ENCODE assay signal across 14 cellular contexts in the genomic region with DNA sequence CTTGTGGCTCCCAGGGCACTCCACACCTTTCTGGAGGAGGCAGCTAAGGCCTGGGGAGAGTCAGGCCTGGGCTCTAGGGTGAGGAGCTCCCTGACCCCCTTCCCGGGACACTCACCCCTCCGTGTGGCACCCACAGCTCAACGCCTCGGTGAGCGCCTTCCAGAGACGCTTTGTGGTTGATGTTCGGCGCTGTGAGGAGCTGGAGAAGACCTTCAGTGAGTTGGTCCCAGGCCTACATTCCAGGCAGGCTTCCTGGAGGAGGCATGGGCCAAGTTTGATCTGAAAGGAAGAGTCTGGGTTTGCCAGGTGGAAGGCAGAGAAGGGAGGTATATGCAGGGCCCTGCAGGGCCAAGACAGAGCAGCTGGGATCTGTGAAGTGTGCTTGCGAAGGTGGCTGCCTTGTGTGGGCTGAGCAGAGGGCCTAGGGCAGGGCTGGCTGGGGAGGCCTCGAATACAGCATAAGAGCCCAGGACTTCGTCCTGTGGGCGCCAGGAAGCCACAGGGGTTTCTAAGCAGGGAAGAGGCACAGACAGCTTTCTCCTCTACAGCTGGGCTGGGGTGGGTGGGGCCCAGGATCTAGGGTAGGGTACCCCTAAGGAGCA. TPM values are rescaled to one million over a fixed set of nuclear protein-coding genes. Genes with fewer than 3 reads are reported as not detected.
DNase-seq lines count a peak whose midpoint lies in the region; ATAC-seq, FAIRE-seq and TF ChIP-seq lines count a peak whose summit lies in the region.
"Had no signal": no experiment of that assay in that cellular context is flagged by ENCODE, and none has a peak within 500 bp of the region (broad histone marks: within the 10 kb centered on the region; RNA-seq: fewer than 3 reads in every experiment).

No MANE protein-coding gene starts in this region.

- no peak for TF ChIP-seq RAD21 in K562 (CRISPR knock-in tag; conservative IDR thresholded peaks at IDR 0.05 in 1 of 2, IDR thresholded peaks at IDR 0.05 in 1 of 2)

- ATAC-seq in CD4-positive, CD25-positive, alpha-beta regulatory T cell (ENCODE audit: low read depth in 2 of 2) = no peak
- no peak for ATAC-seq in K562
- ATAC-seq in GM19023 (IDR thresholded peaks at IDR 0.05; ENCODE audit: unreplicated experiment) = no peak
- ATAC-seq in GM18519 (IDR thresholded peaks at IDR 0.05; ENCODE audit: low FRiP score, unreplicated experiment) = no peak

- no peak overlapping the region for H3K4me3 ChIP-seq in CD4-positive, CD25-positive, alpha-beta regulatory T cell (ENCODE audit: low read depth, low read length)
- no peak overlapping the region for H3K4me3 ChIP-seq in Loucy (ENCODE audit: low read length, poor library complexity, severe bottlenecking)
- H3K4me3 ChIP-seq in K562 = no peak overlapping the region
- H3K4me3 ChIP-seq in trophoblast cell (ENCODE audit: low read depth, low read length) = no peak overlapping the region

- TF ChIP-seq POLR2A in K562 (conservative IDR thresholded peaks at IDR 0.05) = no peak

- no peak overlapping the region for H4K12ac ChIP-seq in trophoblast cell (ENCODE audit: low read depth, low read length)

- no peaks in the 10 kb centered on the region for H3K9me1 ChIP-seq in K562 (ENCODE audit: control insufficient read depth, insufficient read depth, low read length)

- peak overlapping the region; percentile 80 for H3K27ac ChIP-seq in CD4-positive, CD25-positive, alpha-beta regulatory T cell (ENCODE audit: insufficient read depth, low read length, poor library complexity, severe bottlenecking)
- H3K27ac ChIP-seq in K562 (ENCODE audit: extremely low read depth, low read depth, low read length) (peak overlapping the region; percentile 83; the same call in 2 of the 3 replicates), trophoblast cell (ENCODE audit: low read depth, low read length) (no peak overlapping the region)

- intact Hi-C loops in K562 (cut with micrococcal nuclease) = no loop called here

- no peaks in the 10 kb centered on the region for H3K79me2 ChIP-seq in Loucy (ENCODE audit: insufficient read depth, low read length)
- peaks cover 37% of the 10 kb centered on the region for H3K79me2 ChIP-seq in K562 (ENCODE audit: control insufficient read depth, insufficient read depth, low read length)
- H3K79me2 ChIP-seq in trophoblast cell (ENCODE audit: control insufficient read depth, insufficient read depth, low read length, poor library complexity) = peaks cover 4% of the 10 kb centered on the region

- no peak for TF ChIP-seq EP300 in K562 (IDR thresholded peaks at IDR 0.05; ENCODE audit: low read length)

- H3K18ac ChIP-seq in trophoblast cell (ENCODE audit: low read length) = no peak overlapping the region

- H3K23ac ChIP-seq in trophoblast cell (ENCODE audit: low read length) = no peak overlapping the region

- H3K4me1 ChIP-seq in CD4-positive, CD25-positive, alpha-beta regulatory T cell (ENCODE audit: control insufficient read depth, insufficient read depth, low read length, poor library complexity, severe bottlenecking) = peaks cover 49% of the 10 kb centered on the region
- H3K4me1 ChIP-seq in Loucy (ENCODE audit: insufficient read depth, low read length, poor library complexity, severe bottlenecking) = peaks cover 30% of the 10 kb centered on the region
- peaks cover 44 to 88% of the 10 kb centered on the region in 2 experiments for H3K4me1 ChIP-seq in K562 (replicated peaks in 1 of 2; ENCODE audit: control insufficient read depth in 2 of 2, insufficient read depth in 2 of 2, low read length in 2 of 2)
- peaks cover 18 to 21% of the 10 kb centered on the region in 2 experiments for H3K4me1 ChIP-seq in trophoblast cell (ENCODE audit: control insufficient read depth in 1 of 2, insufficient read depth in 2 of 2, low read length in 2 of 2)

- no peak for DNase-seq in CD4-positive, CD25-positive, alpha-beta regulatory T cell
- DNase-seq in K562 (ENCODE audit: extremely low read depth in 1 of 4, low spot score in 3 of 4) = no peak
- DNase-seq in trophoblast cell = no peak
- DNase-seq in DMS53 (lab: John Stamatoyannopoulos, UW) = no peak
- no peak for DNase-seq in NCI-H2196 (lab: John Stamatoyannopoulos, UW; ENCODE audit: unreplicated experiment)
- DNase-seq: activated CD8-positive, alpha-beta memory T cell treated with anti-CD3 and anti-CD28 coated beads, Interleukin-2, amount 50 U/mL, for 48 hours; central memory CD4-positive, alpha-beta T cell; NCI-H69; stimulated activated CD4-positive, alpha-beta T cell treated with anti-CD3 and anti-CD28 coated beads, Interleukin-1b, Interleukin-23, amount 100 ng/mL, for 48 hours had no signal

- no peaks in the 10 kb centered on the region for H3K27me3 ChIP-seq in CD4-positive, CD25-positive, alpha-beta regulatory T cell (ENCODE audit: control insufficient read depth, insufficient read depth, low read length)
- H3K27me3 ChIP-seq in Loucy (ENCODE audit: insufficient read depth, low read length, poor library complexity, severe bottlenecking) (no peaks in the 10 kb centered on the region), K562 (ENCODE audit: control insufficient read depth in 2 of 2, insufficient read depth in 2 of 2, low read length in 2 of 2) (no peaks in the 10 kb centered on the region), trophoblast cell (ENCODE audit: insufficient read depth, low read length) (no peaks in the 10 kb centered on the region)

- peak overlapping the region; percentile 78 for H3K9ac ChIP-seq in Loucy (ENCODE audit: low read depth, low read length, poor library complexity, severe bottlenecking)
- peak overlapping the region; percentile 10 to 90; a peak in 3 of 4 replicates for H3K9ac ChIP-seq in K562 (ENCODE audit: insufficient read depth in 1 of 2, low read depth in 2 of 2, low read length in 2 of 2)
- H3K9ac ChIP-seq in trophoblast cell (ENCODE audit: low read length) = no peak overlapping the region

- H3K36me3 ChIP-seq in CD4-positive, CD25-positive, alpha-beta regulatory T cell (ENCODE audit: control insufficient read depth, insufficient read depth, low read length) = peaks cover 21% of the 10 kb centered on the region
- H3K36me3 ChIP-seq in Loucy (ENCODE audit: insufficient read depth, low read length) = no peaks in the 10 kb centered on the region
- H3K36me3 ChIP-seq in K562 (ENCODE audit: control insufficient read depth, insufficient read depth, low read length) = peaks cover 56% of the 10 kb centered on the region; the same call in 2 of the 3 replicates
- H3K36me3 ChIP-seq in trophoblast cell (ENCODE audit: control insufficient read depth in 1 of 2, insufficient read depth in 2 of 2, low read length in 2 of 2) = peaks cover 35 to 37% of the 10 kb centered on the region in 2 experiments

- H4K8ac ChIP-seq in trophoblast cell (ENCODE audit: low read depth, low read length) = no peak overlapping the region

- H4K20me1 ChIP-seq in Loucy (ENCODE audit: insufficient read depth, low read length, poor library complexity, severe bottlenecking) (no peaks in the 10 kb centered on the region), K562 (replicated peaks; ENCODE audit: control insufficient read depth, insufficient read depth, low read length) (peaks cover 4% of the 10 kb centered on the region; the same call in 1 of the 2 replicates)

- H4K91ac ChIP-seq in trophoblast cell (ENCODE audit: low read depth, low read length) = no peak overlapping the region

- no peaks in the 10 kb centered on the region for H3K27me3 Mint-ChIP-seq in CD4-positive, CD25-positive, alpha-beta regulatory T cell

- FAIRE-seq in K562 (lab: Jason Lieb, UNC) = no peak
- FAIRE-seq: GM12892, kidney had no signal

- peak overlapping the region; percentile 50 to 83 (median 70) for H3K4me3 Mint-ChIP-seq in CD4-positive, CD25-positive, alpha-beta regulatory T cell

- 82% methylated on average over 12 of the region's 12 CpGs for WGBS in K562 (ENCODE audit: insufficient coverage, low coverage, missing lambda C conversion rate)
- no CpG with 5 or more reads among the region's 12 CpGs for WGBS in trophoblast cell (ENCODE audit: extremely low coverage, insufficient coverage, insufficient read length)

- H3K27ac Mint-ChIP-seq in CD4-positive, CD25-positive, alpha-beta regulatory T cell = peak overlapping the region in 2 of 3 donors; percentile 65 to 93

- peak overlapping the region; percentile 75 for H2AK5ac ChIP-seq in trophoblast cell (ENCODE audit: low read length)

- TF ChIP-seq CTCF in Loucy (conservative IDR thresholded peaks at IDR 0.05; ENCODE audit: low read length) (no peak), K562 (IDR thresholded peaks at IDR 0.05 in 2 of 3, conservative IDR thresholded peaks at IDR 0.05 in 1 of 3; ENCODE audit: insufficient read depth in 2 of 3, low read depth in 1 of 3, low read length in 3 of 3) (no peak)

- H3K4me1 Mint-ChIP-seq in CD4-positive, CD25-positive, alpha-beta regulatory T cell = peaks cover 0 to 28% (median 10%) of the 10 kb centered on the region in 4 donors

- no peak overlapping the region for H3K4ac ChIP-seq in trophoblast cell (ENCODE audit: low read depth, low read length)

- POLR2A ChIA-PET in K562 (lab: Yijun Ruan, JAX) = interaction anchor here (2.2 to 4.9 kb wide), 2 partner anchors 11 kb away, joined by 10 to 55 read pairs; partner anchors contain the start of gene NDUFS8

- no peak overlapping the region for H3K14ac ChIP-seq in trophoblast cell (ENCODE audit: low read length)

- CTCF ChIA-PET in K562 (lab: Yijun Ruan, JAX; ENCODE audit: low intra/inter-chr PET ratio) = no interaction called here

- H3K79me1 ChIP-seq in trophoblast cell (ENCODE audit: low read length) = peaks cover 17% of the 10 kb centered on the region

- H2AFZ ChIP-seq in Loucy (ENCODE audit: low read length) (no peak overlapping the region), K562 (ENCODE audit: low read depth, low read length) (no peak overlapping the region), trophoblast cell (ENCODE audit: insufficient read depth, low read length, poor library complexity) (no peak overlapping the region)

- no peaks in the 10 kb centered on the region for H3K9me3 ChIP-seq in CD4-positive, CD25-positive, alpha-beta regulatory T cell (ENCODE audit: control insufficient read depth in 2 of 2, low read length in 2 of 2)
- no peaks in the 10 kb centered on the region for H3K9me3 ChIP-seq in Loucy (ENCODE audit: insufficient read depth, low read depth, low read length)
- no peaks in the 10 kb centered on the region for H3K9me3 ChIP-seq in K562 (replicated peaks; ENCODE audit: control insufficient read depth, insufficient read depth, low read depth, low read length)
- H3K9me3 ChIP-seq in trophoblast cell (ENCODE audit: insufficient read depth, low read depth, low read length) = peaks cover 3% of the 10 kb centered on the region

- peaks cover 2% of the 10 kb centered on the region; the same call in 1 of the 2 replicates for H3F3A ChIP-seq in Loucy (ENCODE audit: low read depth)

- no TSS peak for BruUV-seq in K562 (replicated peaks; lab: Mats Ljungman, UMichigan)

- peak overlapping the region; percentile 80 for H3K4me2 ChIP-seq in Loucy (ENCODE audit: low read depth, low read length, poor library complexity, severe bottlenecking)
- H3K4me2 ChIP-seq in K562 (ENCODE audit: insufficient read depth, low read length) = no peak overlapping the region; the same call in 1 of the 2 replicates
- no peak overlapping the region for H3K4me2 ChIP-seq in trophoblast cell (ENCODE audit: low read length)

- H3K9me3 Mint-ChIP-seq in CD4-positive, CD25-positive, alpha-beta regulatory T cell = no peaks in the 10 kb centered on the region

- no peak overlapping the region for H2BK120ac ChIP-seq in trophoblast cell (ENCODE audit: insufficient read depth, low read length, poor library complexity)

- in situ Hi-C loops in K562 (cut with MboI) = no loop called here

- peaks cover 3% of the 10 kb centered on the region for H3K36me3 Mint-ChIP-seq in CD4-positive, CD25-positive, alpha-beta regulatory T cell

- no peak overlapping the region for H2BK12ac ChIP-seq in trophoblast cell (ENCODE audit: low read length)

- no peak overlapping the region for H2BK5ac ChIP-seq in trophoblast cell (ENCODE audit: low read depth, low read length, poor library complexity)

- no peaks in the 10 kb centered on the region for H3K9me2 ChIP-seq in Loucy (replicated peaks; ENCODE audit: low read depth, low read length)

RNA-seq across cellular contexts. Expression of gene TCIRG1, which starts 2.9 kb away (rescaled TPM):
- 290 TPM for total RNA-seq in CD4-positive, CD25-positive, alpha-beta regulatory T cell
- polyA plus RNA-seq in CD4-positive, CD25-positive, alpha-beta regulatory T cell = 10 to 100 TPM; 33.3 to 63.2 (median 46.2) TPM
- 106 and 531 TPM in 2 replicates for total RNA-seq in K562 (2011; cell fraction: chromatin; rRNA removed; ENCODE audit: low replicate concordance)
- 492 and 517 TPM in 2 replicates for total RNA-seq in K562 (2011; cell fraction: nucleolus; rRNA removed)
- 190 and 232 TPM in 2 replicates for total RNA-seq in K562 (2011; cell fraction: nucleoplasm; rRNA removed)
- total RNA-seq in K562 (2014; rRNA removed) = 78.0 and 82.8 TPM in 2 replicates
- total RNA-seq in K562 (2014; rRNA removed; fragmentation: Illumina TruSeq; extraction: Trizol) = 2.5 and 5.5 TPM in 2 replicates
- total RNA-seq in K562 (2015; rRNA removed; fragmentation: Illumina TruSeq; extraction: Trizol) = 24.4 and 28.7 TPM in 2 replicates
- 96.4 and 108 TPM in 2 replicates for total RNA-seq in K562 (2021)
- polyA plus RNA-seq in K562 (2011; rRNA removed) = 31.1 and 72.7 TPM in 2 replicates
- polyA plus RNA-seq in K562 (2011; cell fraction: cytosol; rRNA removed) = 56.1 and 92.6 TPM in 2 replicates
- polyA plus RNA-seq in K562 (2011; cell fraction: nucleus; rRNA removed) = 923 and 1,215 TPM in 2 replicates
- 55.4 and 115 TPM in 2 replicates for polyA plus RNA-seq in K562 (2012)
- 13.1 and 33.3 TPM in 2 replicates for polyA plus RNA-seq in K562 (2014; fragmentation: Illumina TruSeq; extraction: Trizol)
- polyA plus RNA-seq in K562 (2014; fragmentation: Nextera tagmentation; extraction: Ambion mirVana) = 1 to 10 TPM in 1 of 2 experiments, under 1 TPM in 1; 0.49 to 1.9 TPM
- 113 and 143 TPM in 2 replicates for polyA plus RNA-seq in K562 (2014; rRNA removed)
- polyA minus RNA-seq in K562 (2011; rRNA and poly(A)+ RNA removed) = 9.7 and 11.0 TPM in 2 replicates
- 28.2 and 33.0 TPM in 2 replicates for polyA minus RNA-seq in K562 (2011; cell fraction: cytosol; rRNA and poly(A)+ RNA removed)
- polyA minus RNA-seq in K562 (2011; cell fraction: nucleus; rRNA and poly(A)+ RNA removed) = 139 and 154 TPM in 2 replicates
- polyA plus RNA-seq in trophoblast cell (2013) = 43.6 and 47.2 TPM in 2 replicates

RNA-seq across cellular contexts. Expression of gene NDUFS8, which starts 11.2 kb away (rescaled TPM):
- total RNA-seq in CD4-positive, CD25-positive, alpha-beta regulatory T cell = 66.6 TPM
- 100 to 1,000 TPM; 142 to 166 (median 152) TPM for polyA plus RNA-seq in CD4-positive, CD25-positive, alpha-beta regulatory T cell
- 41.2 and 158 TPM in 2 replicates for total RNA-seq in K562 (2011; cell fraction: chromatin; rRNA removed; ENCODE audit: low replicate concordance)
- total RNA-seq in K562 (2011; cell fraction: nucleolus; rRNA removed) = 168 and 170 TPM in 2 replicates
- total RNA-seq in K562 (2011; cell fraction: nucleoplasm; rRNA removed) = 99.4 and 102 TPM in 2 replicates
- total RNA-seq in K562 (2014; rRNA removed) = 351 and 419 TPM in 2 replicates
- 60.0 and 91.3 TPM in 2 replicates for total RNA-seq in K562 (2014; rRNA removed; fragmentation: Illumina TruSeq; extraction: Trizol)
- total RNA-seq in K562 (2015; rRNA removed; fragmentation: Illumina TruSeq; extraction: Trizol) = 146 and 150 TPM in 2 replicates
- total RNA-seq in K562 (2021) = 271 and 294 TPM in 2 replicates
- 67.2 and 68.7 TPM in 2 replicates for polyA plus RNA-seq in K562 (2011; rRNA removed)
- 181 and 505 TPM in 2 replicates for polyA plus RNA-seq in K562 (2011; cell fraction: cytosol; rRNA removed)
- 116 and 178 TPM in 2 replicates for polyA plus RNA-seq in K562 (2011; cell fraction: nucleus; rRNA removed)
- polyA plus RNA-seq in K562 (2012) = 247 and 317 TPM in 2 replicates
- polyA plus RNA-seq in K562 (2014; fragmentation: Illumina TruSeq; extraction: Trizol) = 101 and 156 TPM in 2 replicates
- 10 to 100 TPM; 36.5 to 65.1 TPM for polyA plus RNA-seq in K562 (2014; fragmentation: Nextera tagmentation; extraction: Ambion mirVana)
- polyA plus RNA-seq in K562 (2014; rRNA removed) = 241 and 257 TPM in 2 replicates
- 28.2 and 47.3 TPM in 2 replicates for polyA minus RNA-seq in K562 (2011; rRNA and poly(A)+ RNA removed)
- 128 and 135 TPM in 2 replicates for polyA minus RNA-seq in K562 (2011; cell fraction: cytosol; rRNA and poly(A)+ RNA removed)
- polyA minus RNA-seq in K562 (2011; cell fraction: nucleus; rRNA and poly(A)+ RNA removed) = 55.5 and 65.1 TPM in 2 replicates
- polyA plus RNA-seq in trophoblast cell (2013) = 81.4 and 85.8 TPM in 2 replicates

RNA-seq across cellular contexts. Expression of gene ALDH3B1, which starts 31.6 kb away (rescaled TPM):
- not detected for total RNA-seq in CD4-positive, CD25-positive, alpha-beta regulatory T cell
- polyA plus RNA-seq in CD4-positive, CD25-positive, alpha-beta regulatory T cell = not detected
- total RNA-seq in K562 (2011; cell fraction: chromatin; rRNA removed; ENCODE audit: low replicate concordance) = 0.14 and 0.70 TPM in 2 replicates
- total RNA-seq in K562 (2011; cell fraction: nucleolus; rRNA removed) = 0.13 and 0.17 TPM in 2 replicates
- 0.07 and 0.15 TPM in 2 replicates for total RNA-seq in K562 (2011; cell fraction: nucleoplasm; rRNA removed)
- total RNA-seq in K562 (2014; rRNA removed) (0.37 TPM in 1 of 2 replicates, not detected in the other), K562 (2014; rRNA removed; fragmentation: Illumina TruSeq; extraction: Trizol) (0.04 TPM in 1 of 2 replicates, not detected in the other), K562 (2015; rRNA removed; fragmentation: Illumina TruSeq; extraction: Trizol) (0.07 and 0.08 TPM in 2 replicates), K562 (2021) (0.13 and 0.35 TPM in 2 replicates)
- polyA plus RNA-seq in K562 (2011; rRNA removed) (0.10 and 0.19 TPM in 2 replicates), K562 (2014; fragmentation: Illumina TruSeq; extraction: Trizol) (0.06 and 0.15 TPM in 2 replicates), K562 (2014; fragmentation: Nextera tagmentation; extraction: Ambion mirVana) (under 1 TPM in 1 of 2 experiments, not detected in 1; 0.01 TPM), K562 (2014; rRNA removed) (0.21 and 0.43 TPM in 2 replicates)
- 0.18 and 0.36 TPM in 2 replicates for polyA plus RNA-seq in K562 (2011; cell fraction: cytosol; rRNA removed)
- polyA plus RNA-seq in K562 (2011; cell fraction: nucleus; rRNA removed) = 0.21 and 0.30 TPM in 2 replicates
- polyA plus RNA-seq in K562 (2012) = 0.42 and 1.4 TPM in 2 replicates
- polyA minus RNA-seq in K562 (2011; rRNA and poly(A)+ RNA removed) = 0.03 TPM in 1 of 2 replicates, not detected in the other
- polyA minus RNA-seq in K562 (2011; cell fraction: cytosol; rRNA and poly(A)+ RNA removed) = 1.5 TPM in 1 of 2 replicates, not detected in the other
- 0.11 and 0.54 TPM in 2 replicates for polyA minus RNA-seq in K562 (2011; cell fraction: nucleus; rRNA and poly(A)+ RNA removed)
- polyA plus RNA-seq in trophoblast cell (2013) = 0.42 TPM in 2 replicates

RNA-seq across cellular contexts. Expression of gene UNC93B1, which starts 37.8 kb away (rescaled TPM):
- 19.0 TPM for total RNA-seq in CD4-positive, CD25-positive, alpha-beta regulatory T cell
- 10 to 100 TPM; 12.8 to 16.0 (median 13.9) TPM for polyA plus RNA-seq in CD4-positive, CD25-positive, alpha-beta regulatory T cell
- 14.0 and 42.4 TPM in 2 replicates for total RNA-seq in K562 (2011; cell fraction: chromatin; rRNA removed; ENCODE audit: low replicate concordance)
- total RNA-seq in K562 (2011; cell fraction: nucleolus; rRNA removed) = 38.0 and 40.8 TPM in 2 replicates
- total RNA-seq in K562 (2011; cell fraction: nucleoplasm; rRNA removed) = 17.3 and 24.9 TPM in 2 replicates
- total RNA-seq in K562 (2014; rRNA removed) (10.1 and 12.2 TPM in 2 replicates), K562 (2014; rRNA removed; fragmentation: Illumina TruSeq; extraction: Trizol) (3.7 and 4.3 TPM in 2 replicates), K562 (2015; rRNA removed; fragmentation: Illumina TruSeq; extraction: Trizol) (2.3 and 3.3 TPM in 2 replicates), K562 (2021) (13.6 and 14.1 TPM in 2 replicates)
- polyA plus RNA-seq in K562 (2011; rRNA removed) (8.6 and 10.0 TPM in 2 replicates), K562 (2014; fragmentation: Illumina TruSeq; extraction: Trizol) (5.1 and 6.5 TPM in 2 replicates), K562 (2014; fragmentation: Nextera tagmentation; extraction: Ambion mirVana) (under 1 TPM; 0.10 to 0.17 TPM), K562 (2014; rRNA removed) (7.3 and 11.6 TPM in 2 replicates)
- 11.3 and 17.7 TPM in 2 replicates for polyA plus RNA-seq in K562 (2011; cell fraction: cytosol; rRNA removed)
- 30.9 and 40.1 TPM in 2 replicates for polyA plus RNA-seq in K562 (2011; cell fraction: nucleus; rRNA removed)
- polyA plus RNA-seq in K562 (2012) = 6.5 and 9.5 TPM in 2 replicates
- 5.2 and 8.3 TPM in 2 replicates for polyA minus RNA-seq in K562 (2011; rRNA and poly(A)+ RNA removed)
- polyA minus RNA-seq in K562 (2011; cell fraction: cytosol; rRNA and poly(A)+ RNA removed) = 9.3 and 11.6 TPM in 2 replicates
- polyA minus RNA-seq in K562 (2011; cell fraction: nucleus; rRNA and poly(A)+ RNA removed) = 12.3 and 12.5 TPM in 2 replicates
- 6.6 and 7.0 TPM in 2 replicates for polyA plus RNA-seq in trophoblast cell (2013)
